8 cellular contexts compared by ENCODE assay signal in the genomic region with DNA sequence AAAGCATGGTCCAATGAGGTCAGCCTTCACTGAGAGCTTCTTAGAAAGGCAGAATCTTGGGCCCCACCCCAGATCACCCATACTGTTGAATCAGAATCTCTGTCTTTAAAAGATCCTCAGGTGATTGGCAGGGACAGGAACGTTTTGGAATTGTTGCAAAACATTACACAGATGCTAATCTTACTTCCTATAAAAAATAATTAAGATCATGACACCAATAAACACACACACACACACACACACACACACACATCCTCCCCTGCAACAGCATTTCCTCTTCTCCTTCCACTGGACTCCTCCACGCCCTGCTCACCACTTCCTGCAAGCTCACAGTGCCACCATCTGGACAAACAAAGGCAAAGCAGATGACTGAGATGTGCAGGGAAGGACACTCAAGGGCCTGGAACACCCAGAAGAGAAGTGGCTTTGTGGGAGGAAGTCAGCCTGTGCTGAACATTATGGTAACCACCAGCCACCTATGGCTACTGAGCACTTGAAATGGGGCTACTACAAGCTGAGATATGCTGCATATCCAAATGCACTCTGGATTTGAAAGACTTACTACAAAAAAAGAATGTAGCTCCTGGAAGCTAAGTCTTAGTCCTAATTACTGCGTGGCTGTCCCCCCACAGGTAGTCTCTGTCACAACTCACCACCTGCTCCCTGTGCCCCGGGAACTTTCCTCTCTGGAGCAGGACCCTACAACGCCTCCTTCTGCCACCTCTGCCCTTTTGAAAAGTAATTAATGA.
DNase-seq lines count a peak whose midpoint lies in the region; ATAC-seq, FAIRE-seq and TF ChIP-seq lines count a peak whose summit lies in the region.

No MANE protein-coding gene starts in this region.

- peak; percentile 85 for ATAC-seq in HG02981 (IDR thresholded peaks at IDR 0.05; ENCODE audit: unreplicated experiment)

- H3K9ac ChIP-seq in astrocyte (ENCODE audit: low read length), result no peak overlapping the region

- WGBS in hepatocyte (ENCODE audit: low lambda C conversion rate, missing lambda C conversion rate), result 39% methylated on average over 5 of the region's 5 CpGs

- H3K27me3 ChIP-seq in astrocyte (ENCODE audit: insufficient read depth, low read length) (peaks cover 2% of the 10 kb centered on the region), hepatocyte (no peaks in the 10 kb centered on the region)

- H3K4me1 ChIP-seq in astrocyte (ENCODE audit: insufficient read depth, low read length) (no peaks in the 10 kb centered on the region), hepatocyte (ENCODE audit: insufficient read depth) (no peaks in the 10 kb centered on the region)

- H3K4me3 ChIP-seq in astrocyte (ENCODE audit: insufficient read depth, low read depth, low read length) (no peak overlapping the region), hepatocyte (no peak overlapping the region)

- peaks cover 17% of the 10 kb centered on the region for H3K4me1 Mint-ChIP-seq in T-helper 2 cell treated with Interferon-gamma antibody and Interleukin-4, amounts not matched to agents 5 μg/mL and 100 μg/mL, for 36 hours (ENCODE audit: low read depth)
- H3K4me1 Mint-ChIP-seq in astrocyte (ENCODE audit: low read depth, unreplicated experiment), result peaks cover 7% of the 10 kb centered on the region

- H3K79me2 ChIP-seq in astrocyte (ENCODE audit: insufficient read depth, low read length), result no peaks in the 10 kb centered on the region
- H3K79me2 ChIP-seq in hepatocyte, result no peaks in the 10 kb centered on the region

- H4K20me1 ChIP-seq in astrocyte (ENCODE audit: insufficient read depth, low read length) (no peaks in the 10 kb centered on the region), hepatocyte (ENCODE audit: insufficient read depth, poor library complexity, severe bottlenecking) (no peaks in the 10 kb centered on the region)

- H3K9me3 Mint-ChIP-seq in T-helper 2 cell treated with Interferon-gamma antibody and Interleukin-4, amounts not matched to agents 5 μg/mL and 100 μg/mL, for 36 hours, result no peaks in the 10 kb centered on the region
- H3K9me3 Mint-ChIP-seq in astrocyte (ENCODE audit: unreplicated experiment), result no peaks in the 10 kb centered on the region

- H3K27ac ChIP-seq in astrocyte (ENCODE audit: low read depth, low read length) (no peak overlapping the region), hepatocyte (no peak overlapping the region)

- H3K4me3 Mint-ChIP-seq in T-helper 2 cell treated with Interferon-gamma antibody and Interleukin-4, amounts not matched to agents 5 μg/mL and 100 μg/mL, for 36 hours, result peak overlapping the region; percentile 4
- no peak overlapping the region for H3K4me3 Mint-ChIP-seq in astrocyte (ENCODE audit: unreplicated experiment)

- H2AFZ ChIP-seq in astrocyte (ENCODE audit: low read depth, low read length) (no peak overlapping the region), hepatocyte (no peak overlapping the region)

- FAIRE-seq in GM18507 (lab: Jason Lieb, UNC) (peak; percentile 99), astrocyte (lab: Jason Lieb, UNC) (peak; percentile 60)

- DNase-seq in A172 (ENCODE audit: low spot score) (peak; percentile 77), GM18507 (ENCODE audit: extremely low spot score, insufficient read length, low read depth) (peak; percentile 83), NCI-H187 treated with DMSO at 0.1 percent for 48 hours (lab: John Stamatoyannopoulos, UW) (peak; percentile 93), astrocyte (ENCODE audit: low read depth) (peak; percentile 85), hepatocyte (ENCODE audit: low spot score) (peak; percentile 90), smooth muscle cell of the brain vasculature (ENCODE audit: low read depth, low spot score) (peak; percentile 70)
- peak; percentile 72 for DNase-seq in T-helper 2 cell treated with Interferon-gamma antibody and Interleukin-4, amounts not matched to agents 5 μg/mL and 100 μg/mL, for 36 hours (ENCODE audit: low spot score)

- H3K27ac Mint-ChIP-seq in T-helper 2 cell treated with Interferon-gamma antibody and Interleukin-4, amounts not matched to agents 5 μg/mL and 100 μg/mL, for 36 hours, result peak overlapping the region; percentile 78
- H3K27ac Mint-ChIP-seq in astrocyte (ENCODE audit: unreplicated experiment), result no peak overlapping the region

- H3K36me3 Mint-ChIP-seq in T-helper 2 cell treated with Interferon-gamma antibody and Interleukin-4, amounts not matched to agents 5 μg/mL and 100 μg/mL, for 36 hours (ENCODE audit: low read depth), result no peaks in the 10 kb centered on the region
- no peaks in the 10 kb centered on the region for H3K36me3 Mint-ChIP-seq in astrocyte (ENCODE audit: low read depth, unreplicated experiment)

- TF ChIP-seq CTCF in astrocyte (IDR thresholded peaks at IDR 0.05; ENCODE audit: insufficient read depth, low read depth, low read length), result peak; percentile 90
- peak; percentile 93 for TF ChIP-seq CTCF in hepatocyte (IDR thresholded peaks at IDR 0.05; ENCODE audit: poor library complexity)

- H3K27me3 Mint-ChIP-seq in T-helper 2 cell treated with Interferon-gamma antibody and Interleukin-4, amounts not matched to agents 5 μg/mL and 100 μg/mL, for 36 hours (ENCODE audit: low read depth), result peaks cover 3% of the 10 kb centered on the region
- peaks cover 6% of the 10 kb centered on the region for H3K27me3 Mint-ChIP-seq in astrocyte (ENCODE audit: low read depth, unreplicated experiment)

- H3K36me3 ChIP-seq in astrocyte (ENCODE audit: insufficient read depth, low read length) (no peaks in the 10 kb centered on the region), hepatocyte (replicated peaks; ENCODE audit: insufficient read depth, low read depth) (no peaks in the 10 kb centered on the region)

- no peaks in the 10 kb centered on the region for H3K9me2 ChIP-seq in hepatocyte (replicated peaks; ENCODE audit: insufficient read depth)

- H3K4me2 ChIP-seq in astrocyte (ENCODE audit: low read length) (no peak overlapping the region), hepatocyte (no peak overlapping the region)

- H3K9me3 ChIP-seq in astrocyte (ENCODE audit: insufficient read depth, low read depth, low read length) (no peaks in the 10 kb centered on the region), hepatocyte (ENCODE audit: low read depth) (no peaks in the 10 kb centered on the region)
